In genomic region chr19:10289167-10289835, GRCh38 we compare ENCODE assay signal across 6 cellular contexts. TPM values are rescaled to one million over a fixed set of nuclear protein-coding genes. Genes with fewer than 3 reads are reported as not detected.
DNase-seq lines count a peak whose midpoint lies in the region; ATAC-seq, FAIRE-seq and TF ChIP-seq lines count a peak whose summit lies in the region.

No MANE protein-coding gene starts in this region.

- no peak for TF ChIP-seq CTCF in HFF-Myc (IDR thresholded peaks at IDR 0.05; ENCODE audit: low read depth, low read length, missing control alignments)
- TF ChIP-seq CTCF in bronchial epithelial cell (IDR thresholded peaks at IDR 0.05; ENCODE audit: insufficient read depth, low read length, severe bottlenecking), result no peak

- peak overlapping the region; percentile 33 for H3K9ac ChIP-seq in neuronal stem cell (ENCODE audit: low read depth, low read length, poor library complexity)

- H3K79me1 ChIP-seq in neuronal stem cell (ENCODE audit: low read depth, low read length), result no peaks in the 10 kb centered on the region

- ATAC-seq in GM19324 (IDR thresholded peaks at IDR 0.05; ENCODE audit: low FRiP score, unreplicated experiment) (no peak), HG02973 (IDR thresholded peaks at IDR 0.05; ENCODE audit: unreplicated experiment) (no peak)

- H2BK120ac ChIP-seq in neuronal stem cell (ENCODE audit: low read depth, low read length), result no peak overlapping the region

- in situ Hi-C loops in SK-MEL-5 (cut with HindIII; ENCODE audit: low pct_unique_long_range_greater_than_20kb, low sequenced_read_pairs), result no loop called here

- peaks cover 26 to 32% of the 10 kb centered on the region in 2 donors for H3K4me1 ChIP-seq in neuronal stem cell (ENCODE audit: control insufficient read depth in 2 of 2, insufficient read depth in 1 of 2, low read depth in 1 of 2, low read length in 2 of 2)

- no peak overlapping the region for H3K14ac ChIP-seq in neuronal stem cell (ENCODE audit: low read length)

- peak overlapping the region; percentile 52 for H3K23ac ChIP-seq in neuronal stem cell (ENCODE audit: low read depth, low read length, poor library complexity)

- no peak overlapping the region for H2BK5ac ChIP-seq in neuronal stem cell (ENCODE audit: low read length)

- DNase-seq in HFF-Myc (ENCODE audit: extremely low read depth, low read depth), result peak; percentile 44
- DNase-seq in SK-MEL-5 (ENCODE audit: low read depth, low spot score), result peak; percentile 44
- DNase-seq in bronchial epithelial cell (ENCODE audit: low read depth), result peak; percentile 41
- DNase-seq in neuronal stem cell (ENCODE audit: low spot score), result no peak

- no peak overlapping the region for H2AK5ac ChIP-seq in neuronal stem cell (ENCODE audit: low read depth, low read length)

- H3K4me3 ChIP-seq in HFF-Myc (replicated peaks; ENCODE audit: low read depth, low read length) (peak overlapping the region; percentile 49), bronchial epithelial cell (ENCODE audit: low read depth, low read length) (peak overlapping the region; percentile 67), neuronal stem cell (ENCODE audit: low read length in 2 of 2) (peak overlapping the region; percentile 19 to 55)

- peak overlapping the region; percentile 3 for H3K18ac ChIP-seq in neuronal stem cell (ENCODE audit: low read length)

- H3K36me3 ChIP-seq in bronchial epithelial cell (ENCODE audit: control insufficient read depth, insufficient read depth, low read length), result peaks cover 16% of the 10 kb centered on the region
- peaks cover 0 to 19% of the 10 kb centered on the region in 2 donors for H3K36me3 ChIP-seq in neuronal stem cell (replicated peaks in 1 of 2; ENCODE audit: control insufficient read depth in 2 of 2, insufficient read depth in 2 of 2, low read length in 2 of 2)

- H4K91ac ChIP-seq in neuronal stem cell (ENCODE audit: low read depth, low read length, poor library complexity), result no peak overlapping the region

- peak overlapping the region; percentile 68 for H3K4me2 ChIP-seq in neuronal stem cell (ENCODE audit: insufficient read depth, low read length, poor library complexity, severe bottlenecking)

- H3K9me3 ChIP-seq in neuronal stem cell (replicated peaks in 1 of 2; ENCODE audit: control insufficient read depth in 2 of 2, insufficient read depth in 1 of 2, low read depth in 1 of 2, low read length in 2 of 2), result peaks cover 5 to 15% of the 10 kb centered on the region in 2 donors

- H2BK15ac ChIP-seq in neuronal stem cell (ENCODE audit: low read length), result no peak overlapping the region

- WGBS in neuronal stem cell (ENCODE audit: extremely low coverage in 2 of 2, insufficient read length in 2 of 2, insufficient replicate concordance in 1 of 2), 2 donors, result no CpG with 5 or more reads among the region's 50 CpGs

- H3K27me3 ChIP-seq in bronchial epithelial cell (ENCODE audit: control insufficient read depth, insufficient read depth, low read length) (no peaks in the 10 kb centered on the region), neuronal stem cell (ENCODE audit: control insufficient read depth in 3 of 3, insufficient read depth in 3 of 3, low read depth in 1 of 3, low read length in 3 of 3) (peaks cover 49 to 82% (median 58%) of the 10 kb centered on the region in 3 experiments)

- peak overlapping the region; percentile 98 for H2AFZ ChIP-seq in neuronal stem cell (ENCODE audit: low read length)

- H2BK12ac ChIP-seq in neuronal stem cell (ENCODE audit: low read length), result no peak overlapping the region

- no peak overlapping the region for H3K27ac ChIP-seq in neuronal stem cell (replicated peaks; ENCODE audit: low read length)

- no peak overlapping the region for H4K8ac ChIP-seq in neuronal stem cell (ENCODE audit: low read depth, low read length)

- H3K4ac ChIP-seq in neuronal stem cell (ENCODE audit: low read length), result no peak overlapping the region

- no peak for FAIRE-seq in bronchial epithelial cell (lab: Jason Lieb, UNC)

RNA-seq across cellular contexts. Expression of gene ICAM5, which starts 0.5 kb away (rescaled TPM):
- 0.29 and 0.66 TPM in 2 replicates for total RNA-seq in SK-MEL-5 (2014; rRNA removed; shearing (Covaris generic))
- polyA plus RNA-seq in SK-MEL-5 (2015; cell fraction: cytosol; rRNA removed), result 0.85 and 2.6 TPM in 2 replicates
- polyA plus RNA-seq in SK-MEL-5 (2015; cell fraction: nucleus; rRNA removed), result 9.6 and 10.6 TPM in 2 replicates
- 3.7 and 3.9 TPM in 2 replicates for total RNA-seq in bronchial epithelial cell
- polyA plus RNA-seq in neuronal stem cell (2013, experiment 1 of 2), result 0.73 TPM
- polyA plus RNA-seq in neuronal stem cell (2013, experiment 2 of 2), result 0.84 TPM

RNA-seq across cellular contexts. Expression of gene ICAM4, which starts 2.5 kb away (rescaled TPM):
- 0.08 TPM in 1 of 2 replicates, not detected in the other for total RNA-seq in SK-MEL-5 (2014; rRNA removed; shearing (Covaris generic))
- not detected in 2 replicates for polyA plus RNA-seq in SK-MEL-5 (2015; cell fraction: cytosol; rRNA removed)
- polyA plus RNA-seq in SK-MEL-5 (2015; cell fraction: nucleus; rRNA removed), result not detected in 2 replicates
- total RNA-seq in bronchial epithelial cell, result 4.0 and 10.8 TPM in 2 replicates
- 0.56 TPM for polyA plus RNA-seq in neuronal stem cell (2013, experiment 1 of 2)
- polyA plus RNA-seq in neuronal stem cell (2013, experiment 2 of 2), result 0.48 TPM

RNA-seq across cellular contexts. Expression of gene ICAM1, which starts 18.4 kb away (rescaled TPM):
- 45.0 and 46.2 TPM in 2 replicates for total RNA-seq in SK-MEL-5 (2014; rRNA removed; shearing (Covaris generic))
- polyA plus RNA-seq in SK-MEL-5 (2015; cell fraction: cytosol; rRNA removed), result 76.5 and 89.9 TPM in 2 replicates
- polyA plus RNA-seq in SK-MEL-5 (2015; cell fraction: nucleus; rRNA removed), result 31.4 and 46.0 TPM in 2 replicates
- total RNA-seq in bronchial epithelial cell, result 0.79 and 0.90 TPM in 2 replicates
- polyA plus RNA-seq in neuronal stem cell (2013, experiment 1 of 2), result 0.53 TPM
- polyA plus RNA-seq in neuronal stem cell (2013, experiment 2 of 2), result 0.43 TPM

RNA-seq across cellular contexts. Expression of gene ZGLP1, which starts 20.3 kb away (rescaled TPM):
- total RNA-seq in SK-MEL-5 (2014; rRNA removed; shearing (Covaris generic)), result 0.08 and 0.69 TPM in 2 replicates
- polyA plus RNA-seq in SK-MEL-5 (2015; cell fraction: cytosol; rRNA removed), result 0.17 and 0.51 TPM in 2 replicates
- 7.5 and 7.9 TPM in 2 replicates for polyA plus RNA-seq in SK-MEL-5 (2015; cell fraction: nucleus; rRNA removed)
- 0.26 and 0.53 TPM in 2 replicates for total RNA-seq in bronchial epithelial cell
- polyA plus RNA-seq in neuronal stem cell (2013, experiment 1 of 2), result 3.5 TPM
- 4.2 TPM for polyA plus RNA-seq in neuronal stem cell (2013, experiment 2 of 2)

RNA-seq across cellular contexts. Expression of gene FDX2, which starts 26.5 kb away (rescaled TPM):
- 19.5 and 23.1 TPM in 2 replicates for total RNA-seq in SK-MEL-5 (2014; rRNA removed; shearing (Covaris generic))
- 23.5 and 32.2 TPM in 2 replicates for polyA plus RNA-seq in SK-MEL-5 (2015; cell fraction: cytosol; rRNA removed)
- 11.4 and 35.2 TPM in 2 replicates for polyA plus RNA-seq in SK-MEL-5 (2015; cell fraction: nucleus; rRNA removed)
- total RNA-seq in bronchial epithelial cell, result 21.8 and 24.2 TPM in 2 replicates
- polyA plus RNA-seq in neuronal stem cell (2013, experiment 1 of 2), result 13.4 TPM
- polyA plus RNA-seq in neuronal stem cell (2013, experiment 2 of 2), result 13.5 TPM

Comparison
In these comparisons a context has a peak if more than half of its experiments do, and no peak if none do; other contexts are left out.
1. RNA of gene ICAM1, which starts 18.4 kb away (total RNA-seq): 45.0 to 46.2 TPM in SK-MEL-5; 0.79 to 0.90 TPM in bronchial epithelial cell; every median in the first group is over 10 times any median in the second.
2. Peak in every context shown above with its lines, with median percentiles within 50 percentile points of each other: H3K4me3 ChIP-seq.